ENCODE assay signal across 8 cellular contexts in genomic region chr22:39773976-39774539, GRCh38.
DNase-seq lines count a peak whose midpoint lies in the region; ATAC-seq and TF ChIP-seq lines count a peak whose summit lies in the region.

No MANE protein-coding gene starts in this region.

- H3K36me3 Mint-ChIP-seq in activated naive CD4-positive, alpha-beta T cell treated with anti-CD3 and anti-CD28 coated beads, Interleukin-2, amount 50 U/mL, for 72 hours, result no peaks in the 10 kb centered on the region
- no peaks in the 10 kb centered on the region for H3K36me3 Mint-ChIP-seq in WTC11

- in situ Hi-C loops in ACHN (cut with HindIII; ENCODE audit: low pct_ligation_motif_present, low pct_unique_long_range_greater_than_20kb, low sequenced_read_pairs), result no loop called here

- DNase-seq in LNCaP clone FGC (ENCODE audit: low read depth) (peak; percentile 84), WTC11 (ENCODE audit: low spot score) (no peak), DMS 273 (lab: John Stamatoyannopoulos, UW; ENCODE audit: unreplicated experiment) (no peak), ACHN (no peak)
- DNase-seq in activated naive CD4-positive, alpha-beta T cell treated with anti-CD3 and anti-CD28 coated beads, Interleukin-2, amount 50 U/mL, for 72 hours (ENCODE audit: low spot score in 2 of 2), result peak in 1 of 2 donors; percentile 20
- peak; percentile 39 for DNase-seq in stimulated activated CD4-positive, alpha-beta T cell treated with anti-CD3 and anti-CD28 coated beads, Interleukin-4, amount 100 ng/mL, for 24 hours

- CTCF ChIA-PET in WTC11 (lab: Charles Lee), result interaction anchor here (1.2 to 1.7 kb wide), 2 partner anchors 33 to 263 kb away, joined by 4 read pairs; no protein-coding TSS in a partner anchor

- H3K9me3 Mint-ChIP-seq in activated naive CD4-positive, alpha-beta T cell treated with anti-CD3 and anti-CD28 coated beads, Interleukin-2, amount 50 U/mL, for 72 hours, result no peaks in the 10 kb centered on the region
- H3K9me3 Mint-ChIP-seq in WTC11, result no peaks in the 10 kb centered on the region

- ATAC-seq in GM19395 (IDR thresholded peaks at IDR 0.05; ENCODE audit: unreplicated experiment) (peak; percentile 81), GM18511 (IDR thresholded peaks at IDR 0.05; ENCODE audit: unreplicated experiment) (no peak), WTC11 (no peak)
- peak; percentile 95 to 97 for ATAC-seq in activated naive CD4-positive, alpha-beta T cell treated with anti-CD3 and anti-CD28 coated beads, Interleukin-2, amount 50 U/mL, for 72 hours

- H3K27me3 Mint-ChIP-seq in WTC11 (ENCODE audit: low read depth), result peaks cover 7% of the 10 kb centered on the region; the same call in 1 of the 2 replicates

- H3K4me3 Mint-ChIP-seq in WTC11, result no peak overlapping the region

- H3K27ac Mint-ChIP-seq in activated naive CD4-positive, alpha-beta T cell treated with anti-CD3 and anti-CD28 coated beads, Interleukin-2, amount 50 U/mL, for 72 hours, result peak overlapping the region; percentile 10 to 79
- no peak overlapping the region for H3K27ac Mint-ChIP-seq in WTC11

- TF ChIP-seq CTCF in LNCaP clone FGC (IDR thresholded peaks at IDR 0.05; ENCODE audit: control insufficient read depth, extremely low read depth, insufficient read depth) (no peak), WTC11 (IDR thresholded peaks at IDR 0.05) (no peak)

- POLR2A ChIA-PET in WTC11 (lab: Charles Lee), result no interaction called here

- H3K4me3 ChIP-seq in LNCaP clone FGC (ENCODE audit: low read depth, low read length), result no peak overlapping the region

- no peaks in the 10 kb centered on the region for H3K4me1 Mint-ChIP-seq in WTC11

TF ChIP-seq in WTC11, 78 proteins besides CTCF, POLR2A, EP300 and RAD21:
- TF ChIP-seq ZNF138 (CRISPR knock-in tag; conservative IDR thresholded peaks at IDR 0.05), result no peak
- TF ChIP-seq PREB (CRISPR knock-in tag; IDR thresholded peaks at IDR 0.05; ENCODE audit: borderline replicate concordance), result no peak
- TF ChIP-seq ATF3 (CRISPR knock-in tag; conservative IDR thresholded peaks at IDR 0.05), result no peak
- no peak for TF ChIP-seq ERG (CRISPR knock-in tag; IDR thresholded peaks at IDR 0.05)
- no peak for TF ChIP-seq SOX15 (CRISPR knock-in tag; IDR thresholded peaks at IDR 0.05)
- no peak for TF ChIP-seq ARID4B (CRISPR knock-in tag; IDR thresholded peaks at IDR 0.05; ENCODE audit: borderline replicate concordance)

Comparison
In these comparisons a context has a peak if more than half of its experiments do, and no peak if none do; other contexts are left out.
1. ATAC-seq: peak in GM19395 (single experiment) and activated naive CD4-positive, alpha-beta T cell treated with anti-CD3 and anti-CD28 coated beads, Interleukin-2, amount 50 U/mL, for 72 hours (2 of 2); none in GM18511 (single experiment) and WTC11 (single experiment).
2. DNase-seq: peak in LNCaP clone FGC (single experiment) and stimulated activated CD4-positive, alpha-beta T cell treated with anti-CD3 and anti-CD28 coated beads, Interleukin-4, amount 100 ng/mL, for 24 hours (single experiment); none in WTC11 (single experiment), DMS 273 (single experiment) and ACHN (single experiment).